25 cellular contexts compared by ENCODE assay signal in the genomic region with DNA sequence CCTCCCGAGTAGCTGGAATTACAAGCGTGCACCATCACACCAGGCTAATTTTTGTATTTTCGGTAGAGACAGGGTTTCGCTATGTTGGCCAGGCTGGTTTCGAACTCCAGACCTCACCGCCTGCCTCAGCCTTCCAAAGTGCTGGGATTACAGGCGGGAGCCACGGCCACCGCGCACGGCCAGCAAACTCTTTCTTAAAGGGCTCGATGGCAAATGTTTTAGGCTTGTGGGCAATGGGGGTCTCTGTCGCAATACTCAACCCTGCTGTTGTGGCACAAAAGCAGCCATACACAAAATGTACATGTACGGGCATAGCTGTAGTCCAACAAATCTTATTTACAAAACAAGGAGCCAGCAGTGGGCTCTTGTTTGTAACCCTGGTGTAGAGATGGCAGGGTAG. TPM values are rescaled to one million over a fixed set of nuclear protein-coding genes. Genes with fewer than 3 reads are reported as not detected.
DNase-seq lines count a peak whose midpoint lies in the region; ATAC-seq, FAIRE-seq and TF ChIP-seq lines count a peak whose summit lies in the region.
"Had no signal": no experiment of that assay in that cellular context is flagged by ENCODE, and none has a peak within 500 bp of the region (broad histone marks: within the 10 kb centered on the region; RNA-seq: fewer than 3 reads in every experiment).

No MANE protein-coding gene starts in this region.

- H3K9me3 Mint-ChIP-seq in osteocyte (ENCODE audit: unreplicated experiment): no peaks in the 10 kb centered on the region
- H3K9me3 Mint-ChIP-seq: CD14-positive monocyte; CD4-positive, alpha-beta T cell; CD8-positive, alpha-beta memory T cell; HFFc6 had no signal

- POLR2A ChIA-PET in IMR-90 (lab: Charles Lee; ENCODE audit: unreplicated experiment): no interaction called here

- WGBS in IMR-90 (ENCODE audit: extremely low coverage in 2 of 2, insufficient read length in 1 of 2), 2 experiments: 100% methylated on average over 5 of the region's 14 CpGs; no CpG with 5 or more reads in 1 of the 2 experiments

- no peaks in the 10 kb centered on the region for H3K4me1 Mint-ChIP-seq in osteocyte (ENCODE audit: unreplicated experiment)
- H3K4me1 Mint-ChIP-seq: CD14-positive monocyte; CD8-positive, alpha-beta memory T cell had no signal

- no peak overlapping the region for H2AFZ ChIP-seq in IMR-90 (replicated peaks; ENCODE audit: low read length, poor library complexity)

- H2BK120ac ChIP-seq in IMR-90 (ENCODE audit: low read depth, low read length): no peak overlapping the region

- CTCF ChIA-PET in IMR-90 (lab: Yijun Ruan, JAX): no interaction called here

- no peak overlapping the region for H4K5ac ChIP-seq in IMR-90 (ENCODE audit: low read depth, low read length)

- H3K9me3 ChIP-seq in right atrium auricular region (no peaks in the 10 kb centered on the region), IMR-90 (ENCODE audit: control insufficient read depth, insufficient read depth, low read length) (no peaks in the 10 kb centered on the region), kidney (ENCODE audit: control insufficient read depth in 1 of 2, low read length in 2 of 2) (no peaks in the 10 kb centered on the region)
- H3K9me3 ChIP-seq: A549; BE2C; BLaER1 treated with 17β-estradiol and CSF1 and Interleukin-3, amounts not matched to agents 10 nM and 100 nM; HAP-1 had no signal

- dilution Hi-C loops in IMR-90 (cut with HindIII; ENCODE audit: low sequenced_read_pairs, unreplicated experiment): no loop called here

- H3K27ac ChIP-seq in right atrium auricular region (no peak overlapping the region), IMR-90 (ENCODE audit: insufficient read depth, low read length) (no peak overlapping the region), kidney (ENCODE audit: low read depth in 2 of 2, low read length in 2 of 2) (no peak overlapping the region)
- H3K27ac ChIP-seq: A549; BLaER1 treated with 17β-estradiol and CSF1 and Interleukin-3, amounts not matched to agents 10 nM and 100 nM had no signal

- no peak overlapping the region for H3K18ac ChIP-seq in IMR-90 (ENCODE audit: low read depth, low read length)

- TF ChIP-seq CTCF in right atrium auricular region (IDR thresholded peaks at IDR 0.05): no peak
- no peak for TF ChIP-seq CTCF in IMR-90 (conservative IDR thresholded peaks at IDR 0.05; ENCODE audit: low read depth, low read length)
- TF ChIP-seq CTCF in kidney (IDR thresholded peaks at IDR 0.05; ENCODE audit: borderline replicate concordance, extremely low read depth, insufficient read depth): no peak
- TF ChIP-seq CTCF in osteocyte (IDR thresholded peaks at IDR 0.05): no peak

- H4K91ac ChIP-seq in IMR-90 (ENCODE audit: insufficient read depth, low read depth, low read length): no peak overlapping the region

- H2BK15ac ChIP-seq in IMR-90 (ENCODE audit: low read depth, low read length): no peak overlapping the region

- FAIRE-seq in kidney (lab: Jason Lieb, UNC) (no peak), HTR-8/SVneo (lab: Jason Lieb, UNC) (no peak)
- FAIRE-seq: A549, D721Med, G401.6, GM12892, H54 had no signal

- no peaks in the 10 kb centered on the region for H3K27me3 Mint-ChIP-seq in osteocyte (ENCODE audit: unreplicated experiment)
- H3K27me3 Mint-ChIP-seq: CD4-positive, alpha-beta T cell; CD8-positive, alpha-beta memory T cell had no signal

- no peaks in the 10 kb centered on the region for H3K79me1 ChIP-seq in IMR-90 (ENCODE audit: low read depth in 1 of 2, low read length in 2 of 2)

- H3K56ac ChIP-seq in IMR-90 (ENCODE audit: extremely low read depth, insufficient read depth, low read length): no peak overlapping the region

- intact Hi-C loops in Right ventricle myocardium superior (cut with DNase I) (no loop called here), IMR-90 (cut with micrococcal nuclease) (no loop called here), kidney (cut with DNase I) (no loop called here)

- TF ChIP-seq POLR2A in IMR-90 (IDR thresholded peaks at IDR 0.05; ENCODE audit: low read depth, low read length): no peak

- no peak for TF ChIP-seq RAD21 in IMR-90 (IDR thresholded peaks at IDR 0.05; ENCODE audit: low read length)

- H3K9ac ChIP-seq in IMR-90 (ENCODE audit: low read depth, low read length): no peak overlapping the region
- no peak overlapping the region for H3K9ac ChIP-seq in kidney (ENCODE audit: low read length in 2 of 2)
- H3K9ac ChIP-seq: BLaER1 treated with 17β-estradiol and CSF1 and Interleukin-3, amounts not matched to agents 10 nM and 100 nM had no signal

- H3K4me1 ChIP-seq in right atrium auricular region: no peaks in the 10 kb centered on the region
- no peaks in the 10 kb centered on the region for H3K4me1 ChIP-seq in IMR-90 (ENCODE audit: control insufficient read depth, insufficient read depth, low read length)
- no peaks in the 10 kb centered on the region for H3K4me1 ChIP-seq in kidney (ENCODE audit: control insufficient read depth in 1 of 2, insufficient read depth in 1 of 2, low read depth in 1 of 2, low read length in 2 of 2)
- H3K4me1 ChIP-seq: A549, BE2C had no signal

- H3K36me3 Mint-ChIP-seq in osteocyte (ENCODE audit: unreplicated experiment): peaks cover 34% of the 10 kb centered on the region

- no peak overlapping the region for H3K23ac ChIP-seq in IMR-90 (ENCODE audit: low read depth, low read length)

- H3K27me3 ChIP-seq in right atrium auricular region (no peaks in the 10 kb centered on the region), IMR-90 (ENCODE audit: control insufficient read depth, insufficient read depth, low read length) (no peaks in the 10 kb centered on the region)
- H3K27me3 ChIP-seq: BE2C; BLaER1 treated with 17β-estradiol and CSF1 and Interleukin-3, amounts not matched to agents 10 nM and 100 nM had no signal

- H2BK5ac ChIP-seq in IMR-90 (ENCODE audit: low read depth, low read length, poor library complexity, severe bottlenecking): no peak overlapping the region

- in situ Hi-C loops in IMR-90 (cut with MboI; ENCODE audit: low sequenced_read_pairs): no loop called here

- H4K8ac ChIP-seq in IMR-90 (ENCODE audit: low read depth in 2 of 2, low read length in 2 of 2): no peak overlapping the region

- no peak overlapping the region for H3K4me3 ChIP-seq in right atrium auricular region
- H3K4me3 ChIP-seq in IMR-90 (ENCODE audit: insufficient read depth, low read depth, low read length): no peak overlapping the region
- H3K4me3 ChIP-seq in kidney (ENCODE audit: low read length in 2 of 2): no peak overlapping the region
- H3K4me3 ChIP-seq: A549; BLaER1 treated with 17β-estradiol and CSF1 and Interleukin-3, amounts not matched to agents 10 nM and 100 nM; HAP-1 had no signal

- H4K20me1 ChIP-seq in IMR-90 (ENCODE audit: insufficient read depth, low read length): no peaks in the 10 kb centered on the region
- H4K20me1 ChIP-seq: BLaER1 treated with 17β-estradiol and CSF1 and Interleukin-3, amounts not matched to agents 10 nM and 100 nM had no signal

- H2AK9ac ChIP-seq in IMR-90 (replicated peaks; ENCODE audit: low read depth, low read length, poor library complexity): no peak overlapping the region

- H3K9me1 ChIP-seq in IMR-90 (ENCODE audit: insufficient read depth, low read length): no peaks in the 10 kb centered on the region

- no peak overlapping the region for H2BK20ac ChIP-seq in IMR-90 (ENCODE audit: low read depth, low read length)

- no peak overlapping the region for H3K4ac ChIP-seq in IMR-90 (ENCODE audit: low read depth, low read length)

- no peak overlapping the region for H3K14ac ChIP-seq in IMR-90 (replicated peaks; ENCODE audit: low read depth, low read length)

- no peak overlapping the region for H3K27ac Mint-ChIP-seq in osteocyte (ENCODE audit: unreplicated experiment)
- H3K27ac Mint-ChIP-seq: CD14-positive monocyte; CD4-positive, alpha-beta T cell; HFFc6 had no signal

- DNase-seq in right atrium auricular region (ENCODE audit: low spot score) (peak; percentile 4), Right ventricle myocardium superior (no peak), IMR-90 (no peak), kidney (peak; percentile 39), osteocyte (ENCODE audit: extremely low spot score, unreplicated experiment) (peak; percentile 60), HTR-8/SVneo (ENCODE audit: insufficient read length, low spot score) (no peak)
- DNase-seq: 8988T; ACHN; AML-193; BE2C; CD4-positive, alpha-beta T cell; CD8-positive, alpha-beta memory T cell; DMS 273 treated with DMSO at 0.1 percent for 48 hours; DMS79; GOT3; HFFc6 had no signal

- H3K4me3 Mint-ChIP-seq in osteocyte (ENCODE audit: unreplicated experiment): no peak overlapping the region
- H3K4me3 Mint-ChIP-seq: CD14-positive monocyte; CD4-positive, alpha-beta T cell; CD8-positive, alpha-beta memory T cell; HFFc6 had no signal

- no peak for ATAC-seq in Right ventricle myocardium superior (ENCODE audit: poor library complexity)
- ATAC-seq in IMR-90 (ENCODE audit: low read depth): no peak
- no peak for ATAC-seq in HG02623 (IDR thresholded peaks at IDR 0.05; ENCODE audit: unreplicated experiment)
- ATAC-seq: A549 had no signal

- BruUV-seq in IMR-90 (replicated peaks; lab: Mats Ljungman, UMichigan): no TSS peak

- peaks cover 64% of the 10 kb centered on the region for H3K36me3 ChIP-seq in right atrium auricular region
- H3K36me3 ChIP-seq in IMR-90 (ENCODE audit: control insufficient read depth, insufficient read depth, low read length): peaks cover 48% of the 10 kb centered on the region
- peaks cover 32 to 38% of the 10 kb centered on the region in 2 donors for H3K36me3 ChIP-seq in kidney (ENCODE audit: control insufficient read depth in 1 of 2, insufficient read depth in 2 of 2, low read length in 2 of 2)

- H2AK5ac ChIP-seq in IMR-90 (ENCODE audit: low read depth, low read length): no peak overlapping the region

- H3K4me2 ChIP-seq in IMR-90 (ENCODE audit: low read depth, low read length): no peak overlapping the region
- H3K4me2 ChIP-seq: A549; BLaER1 treated with 17β-estradiol and CSF1 and Interleukin-3, amounts not matched to agents 10 nM and 100 nM had no signal

TF ChIP-seq in IMR-90, 13 proteins besides CTCF, POLR2A, EP300 and RAD21 (continues in another document):
- TF ChIP-seq FOS (IDR thresholded peaks at IDR 0.05; ENCODE audit: low read depth, low read length): no peak

RNA-seq across cellular contexts. Expression of a gene that starts 18.4 kb away (rescaled TPM):
- total RNA-seq in right atrium auricular region (10 to 100 TPM; 19.5 to 26.0 TPM), Right ventricle myocardium superior (16.1 TPM), IMR-90 (2012; rRNA removed) (25.1 and 31.1 TPM in 2 replicates), kidney (32.5 TPM), osteocyte (34.2 and 36.8 TPM in 2 replicates)
- polyA plus RNA-seq in IMR-90 (2012; rRNA removed) (18.9 and 24.6 TPM in 2 replicates), kidney (ENCODE audit: insufficient read depth, low read depth, low replicate concordance) (17.3 TPM)
- 5.3 and 25.1 TPM in 2 replicates for polyA plus RNA-seq in IMR-90 (2012; cell fraction: cytosol; rRNA removed)
- polyA plus RNA-seq in IMR-90 (2012; cell fraction: nucleus; rRNA removed; ENCODE audit: low replicate concordance): 3.8 and 26.7 TPM in 2 replicates

RNA-seq across cellular contexts. Expression of a gene that starts 21.1 kb away (rescaled TPM):
- total RNA-seq in right atrium auricular region (10 to 100 TPM; 23.4 to 24.7 TPM), Right ventricle myocardium superior (30.5 TPM), IMR-90 (2012; rRNA removed) (51.7 and 56.5 TPM in 2 replicates), kidney (53.7 TPM), osteocyte (76.6 and 78.2 TPM in 2 replicates)
- polyA plus RNA-seq in IMR-90 (2012; rRNA removed) (39.4 and 46.6 TPM in 2 replicates), kidney (ENCODE audit: insufficient read depth, low read depth, low replicate concordance) (35.3 TPM)
- 15.6 and 18.2 TPM in 2 replicates for polyA plus RNA-seq in IMR-90 (2012; cell fraction: cytosol; rRNA removed)
- polyA plus RNA-seq in IMR-90 (2012; cell fraction: nucleus; rRNA removed; ENCODE audit: low replicate concordance): 9.3 and 24.8 TPM in 2 replicates

Comparison
In these comparisons a context has a peak if more than half of its experiments do, and no peak if none do; other contexts are left out.
1. DNase-seq: peak in right atrium auricular region (single experiment), kidney (single experiment) and osteocyte (single experiment); none in Right ventricle myocardium superior (single experiment), IMR-90 (single experiment) and HTR-8/SVneo (single experiment).